In the genomic region with DNA sequence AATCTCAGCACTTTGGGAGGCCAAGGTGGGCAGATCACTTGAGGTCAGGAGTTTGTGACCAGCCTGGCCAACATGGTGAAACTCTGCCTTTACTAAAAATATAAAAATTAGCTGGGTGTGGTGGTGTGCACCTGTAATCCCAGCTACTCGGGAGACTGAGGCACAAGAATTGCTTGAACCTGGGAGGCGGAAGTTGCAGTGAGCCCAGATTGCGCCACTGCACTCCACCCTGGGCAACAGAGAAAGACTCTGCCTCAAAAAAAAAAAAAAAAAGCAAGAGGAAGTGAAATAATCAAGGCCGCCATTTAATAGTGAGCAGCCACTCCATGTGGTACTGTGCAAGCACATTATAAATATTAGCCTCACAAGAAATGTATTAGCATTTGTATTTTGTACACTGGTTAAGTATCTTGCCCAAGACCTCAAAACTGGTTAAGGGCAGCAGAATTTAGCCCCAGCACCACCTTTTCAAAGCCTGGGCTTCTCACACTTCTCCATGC, we compare ENCODE assay signal across 9 cellular contexts. TPM values are rescaled to one million over a fixed set of nuclear protein-coding genes. Genes with fewer than 3 reads are reported as not detected.
DNase-seq lines count a peak whose midpoint lies in the region; ATAC-seq, FAIRE-seq and TF ChIP-seq lines count a peak whose summit lies in the region.
"Not testable (repeated sequence)": the region's sequence is repeated elsewhere in the genome, so short reads cannot be mapped to it uniquely, and the experiment has no call there.
"Had no signal": no experiment of that assay in that cellular context is flagged by ENCODE, and none has a peak within 500 bp of the region (broad histone marks: within the 10 kb centered on the region; RNA-seq: fewer than 3 reads in every experiment).

No MANE protein-coding gene starts in this region.

- TF ChIP-seq RAD21 in GM12878 (IDR thresholded peaks at IDR 0.05; ENCODE audit: insufficient read depth, low read depth, low read length): not testable (repeated sequence)

- not testable (repeated sequence) for TF ChIP-seq CTCF in GM12878 (IDR thresholded peaks at IDR 0.05 in 2 of 3, conservative IDR thresholded peaks at IDR 0.05 in 1 of 3; ENCODE audit: control insufficient read depth in 2 of 3, extremely low read depth in 1 of 3, insufficient read depth in 1 of 3, low read depth in 3 of 3, low read length in 3 of 3)

- H3K27ac ChIP-seq in GM12878 (ENCODE audit: control insufficient read depth, insufficient read depth): not testable (repeated sequence)

- WGBS in GM12878 (ENCODE audit: insufficient coverage, insufficient replicate concordance, low lambda C conversion rate, missing lambda C conversion rate): 82% methylated on average over 4 of the region's 4 CpGs

- not testable (repeated sequence) for H3K9ac ChIP-seq in GM12878 (ENCODE audit: control insufficient read depth, insufficient read depth, low read length)

- H3K27ac Mint-ChIP-seq in T-helper 17 cell: peak overlapping the region; percentile 55
- H3K27ac Mint-ChIP-seq in natural killer cell treated with Interleukin-12 subunit alpha and Interleukin-12 subunit beta and Interleukin-15 and Interleukin-18, amount 100 ng/mL, for 72 hours: peak overlapping the region; percentile 52 to 100

- H3K36me3 Mint-ChIP-seq in T-helper 17 cell (ENCODE audit: low read depth): peaks cover 13% of the 10 kb centered on the region
- H3K36me3 Mint-ChIP-seq in natural killer cell treated with Interleukin-12 subunit alpha and Interleukin-12 subunit beta and Interleukin-15 and Interleukin-18, amount 100 ng/mL, for 72 hours: peaks cover 72% of the 10 kb centered on the region

- H3K27me3 ChIP-seq in GM12878 (replicated peaks in 1 of 2; ENCODE audit: control insufficient read depth in 2 of 2, insufficient read depth in 2 of 2, low read length in 1 of 2): not testable (repeated sequence)

- SMC1A ChIA-PET in GM12878 (lab: Charles Lee; ENCODE audit: uncharacterized antibody, unreplicated experiment): interaction anchor here (0.6 to 8.9 kb wide), 14 partner anchors 10 to 123 kb away, joined by 3 to 90 read pairs (median 6); partner anchors contain the start of gene PDCD1LG2

- POLR2A ChIA-PET in GM12878 (lab: Charles Lee): interaction anchor here (0.7 to 1.8 kb wide), 7 partner anchors 16 to 198 kb away, joined by 3 to 6 read pairs (median 3); partner anchors contain the start of gene PDCD1LG2

- CTCF ChIA-PET in GM12878 (lab: Yijun Ruan, JAX): interaction anchor here (0.8 to 3.1 kb wide), 4 partner anchors 16 to 136 kb away, joined by 3 to 11 read pairs (median 3); no protein-coding TSS in a partner anchor

- ATAC-seq in T-helper 17 cell; Right ventricle myocardium superior (ENCODE audit: poor library complexity); natural killer cell treated with Interleukin-12 subunit alpha and Interleukin-12 subunit beta and Interleukin-15 and Interleukin-18, amount 100 ng/mL, for 72 hours: not testable (repeated sequence)
- ATAC-seq in GM12878: peak; percentile 43

- peaks cover 32% of the 10 kb centered on the region for H3K4me1 ChIP-seq in GM12878 (ENCODE audit: control insufficient read depth, insufficient read depth, low read length)

- not testable (repeated sequence) for H3K9me3 ChIP-seq in T-helper 17 cell (ENCODE audit: control insufficient read depth, low read length, poor library complexity, severe bottlenecking); GM12878 (replicated peaks; ENCODE audit: control insufficient read depth, insufficient read depth, low read length)

- in situ Hi-C loops in GM12878 (cut with MboI): not testable (repeated sequence)

- RAD21 ChIA-PET in GM12878 (lab: Charles Lee; ENCODE audit: unreplicated experiment): interaction anchor here (0.7 to 2.2 kb wide), 5 partner anchors 15 to 136 kb away, joined by 3 to 7 read pairs (median 5); partner anchors contain the start of genes CD274 and PDCD1LG2

- not testable (repeated sequence) for H3K4me2 ChIP-seq in GM12878 (ENCODE audit: control insufficient read depth, insufficient read depth)

- not testable (repeated sequence) for H4K20me1 ChIP-seq in GM12878 (ENCODE audit: control insufficient read depth, insufficient read depth)

- BruUV-seq in GM12878 (replicated peaks; lab: Mats Ljungman, UMichigan): not testable (repeated sequence)

- not testable (repeated sequence) for H3K9me3 Mint-ChIP-seq in natural killer cell treated with Interleukin-12 subunit alpha and Interleukin-12 subunit beta and Interleukin-15 and Interleukin-18, amount 100 ng/mL, for 72 hours

- peak; percentile 53 for FAIRE-seq in GM12892 (lab: Jason Lieb, UNC)
- FAIRE-seq in GM12878 (lab: Jason Lieb, UNC): not testable (repeated sequence)

- not testable (repeated sequence) for TF ChIP-seq EP300 in GM12878 (IDR thresholded peaks at IDR 0.05; ENCODE audit: borderline replicate concordance in 1 of 2, control insufficient read depth in 1 of 2, low read depth in 2 of 2, low read length in 2 of 2)

- intact Hi-C loops in GM12878 (cut with micrococcal nuclease; ENCODE audit: unreplicated experiment); Right ventricle myocardium superior (cut with DNase I): not testable (repeated sequence)

- H3K79me2 ChIP-seq in GM12878 (ENCODE audit: control insufficient read depth, insufficient read depth, low read length): peaks cover 31% of the 10 kb centered on the region

- H3K27me3 Mint-ChIP-seq in T-helper 17 cell; natural killer cell treated with Interleukin-12 subunit alpha and Interleukin-12 subunit beta and Interleukin-15 and Interleukin-18, amount 100 ng/mL, for 72 hours: not testable (repeated sequence)

- peaks cover 16 to 28% of the 10 kb centered on the region in 2 experiments for H3K36me3 ChIP-seq in GM12878 (ENCODE audit: control insufficient read depth in 2 of 2, insufficient read depth in 2 of 2, low read length in 1 of 2)

- H3K4me1 Mint-ChIP-seq in T-helper 17 cell: peaks cover 10% of the 10 kb centered on the region
- peaks cover 36 to 60% of the 10 kb centered on the region in 2 donors for H3K4me1 Mint-ChIP-seq in natural killer cell treated with Interleukin-12 subunit alpha and Interleukin-12 subunit beta and Interleukin-15 and Interleukin-18, amount 100 ng/mL, for 72 hours (ENCODE audit: low read depth in 2 of 2)

- not testable (repeated sequence) for H3K4me3 ChIP-seq in GM12878

- not testable (repeated sequence) for H2AFZ ChIP-seq in GM12878 (ENCODE audit: control insufficient read depth, low read depth, low read length)

- not testable (repeated sequence) for TF ChIP-seq POLR2A in GM12892 (IDR thresholded peaks at IDR 0.05; ENCODE audit: low read depth, low read length); GM12878 (IDR thresholded peaks at IDR 0.05; ENCODE audit: low read depth, low read length)

- H3K4me3 Mint-ChIP-seq in T-helper 17 cell; natural killer cell treated with Interleukin-12 subunit alpha and Interleukin-12 subunit beta and Interleukin-15 and Interleukin-18, amount 100 ng/mL, for 72 hours: not testable (repeated sequence)

- not testable (repeated sequence) for DNase-seq in GM12892 (ENCODE audit: insufficient read length); T-helper 17 cell; GM12878 (ENCODE audit: low read depth, low spot score); natural killer cell treated with Interleukin-12 subunit alpha and Interleukin-12 subunit beta and Interleukin-15 and Interleukin-18, amount 100 ng/mL, for 72 hours (ENCODE audit: low spot score)
- DNase-seq in MV-4-11 (lab: John Stamatoyannopoulos, UW) (peak; percentile 69), Right ventricle myocardium superior (peak; percentile 50)

RNA-seq across cellular contexts. Expression of gene CD274, which starts 14.5 kb away (rescaled TPM):
- 18.5 TPM for polyA plus RNA-seq in GM12892 (2012; ENCODE audit: missing spikeins)
- 1 to 10 TPM; 4.7 to 6.7 TPM for total RNA-seq in T-helper 17 cell
- 338 and 344 TPM in 2 replicates for total RNA-seq in GM12878 (2013; cell fraction: nucleolus; rRNA removed)
- 27.6 and 36.9 TPM in 2 replicates for total RNA-seq in GM12878 (2014; rRNA removed)
- 28.4 and 32.0 TPM in 2 replicates for total RNA-seq in GM12878 (2014; rRNA removed; fragmentation: Illumina TruSeq; extraction: Trizol)
- 23.5 and 26.6 TPM in 2 replicates for total RNA-seq in GM12878 (2021)
- 13.3 TPM for polyA plus RNA-seq in GM12878 (2011; ENCODE audit: low read depth)
- polyA plus RNA-seq in GM12878 (2011; rRNA removed): 128 and 134 TPM in 2 replicates
- 38.8 and 53.1 TPM in 2 replicates for polyA plus RNA-seq in GM12878 (2011; cell fraction: cytosol; rRNA removed)
- polyA plus RNA-seq in GM12878 (2011; cell fraction: nucleus; rRNA removed): 186 and 257 TPM in 2 replicates
- polyA plus RNA-seq in GM12878 (2012): 15.5 and 24.2 TPM in 2 replicates
- 34.3 and 37.7 TPM in 2 replicates for polyA plus RNA-seq in GM12878 (2014; fragmentation: Illumina TruSeq; extraction: Trizol)
- polyA plus RNA-seq in GM12878 (2014; fragmentation: Nextera tagmentation; extraction: Ambion mirVana): 10 to 100 TPM in 1 of 2 experiments, 1 to 10 TPM in 1; 9.4 to 12.2 TPM
- 24.6 and 25.6 TPM in 2 replicates for polyA plus RNA-seq in GM12878 (2014; rRNA removed)
- polyA plus RNA-seq in GM12878 (2016; fragmentation: Nextera tagmentation; extraction: Ambion mirVana): 10 to 100 TPM; 16.1 to 16.4 TPM
- polyA minus RNA-seq in GM12878 (2011; rRNA and poly(A)+ RNA removed): 79.0 and 144 TPM in 2 replicates
- 14.4 and 17.0 TPM in 2 replicates for polyA minus RNA-seq in GM12878 (2011; cell fraction: cytosol; rRNA and poly(A)+ RNA removed)
- polyA minus RNA-seq in GM12878 (2011; cell fraction: nucleus; rRNA and poly(A)+ RNA removed): 141 and 142 TPM in 2 replicates
- total RNA-seq in Right ventricle myocardium superior: 9.0 TPM
- 100 to 1,000 TPM in 1 of 2 donors, 10 to 100 TPM in 1; 97.1 to 242 TPM for total RNA-seq in natural killer cell treated with Interleukin-12 subunit alpha and Interleukin-12 subunit beta and Interleukin-15 and Interleukin-18, amount 100 ng/mL, for 72 hours
- total RNA-seq: H9 had no signal

RNA-seq across cellular contexts. Expression of gene PLGRKT, which starts 27.2 kb away (rescaled TPM):
- polyA plus RNA-seq in GM12892 (2012; ENCODE audit: missing spikeins): 51.3 TPM
- 10 to 100 TPM; 17.4 to 23.5 TPM for total RNA-seq in T-helper 17 cell
- total RNA-seq in GM12878 (2013; cell fraction: nucleolus; rRNA removed): 9.8 and 12.2 TPM in 2 replicates
- 25.2 and 28.2 TPM in 2 replicates for total RNA-seq in GM12878 (2014; rRNA removed)
- total RNA-seq in GM12878 (2014; rRNA removed; fragmentation: Illumina TruSeq; extraction: Trizol): 42.0 and 45.9 TPM in 2 replicates
- 29.0 and 34.2 TPM in 2 replicates for total RNA-seq in GM12878 (2021)
- 12.6 TPM for polyA plus RNA-seq in GM12878 (2011; ENCODE audit: low read depth)
- 34.8 and 53.5 TPM in 2 replicates for polyA plus RNA-seq in GM12878 (2011; rRNA removed)
- polyA plus RNA-seq in GM12878 (2011; cell fraction: cytosol; rRNA removed): 12.3 and 13.3 TPM in 2 replicates
- polyA plus RNA-seq in GM12878 (2011; cell fraction: nucleus; rRNA removed): 7.5 and 8.7 TPM in 2 replicates
- polyA plus RNA-seq in GM12878 (2012): 18.1 and 20.1 TPM in 2 replicates
- polyA plus RNA-seq in GM12878 (2014; fragmentation: Illumina TruSeq; extraction: Trizol): 28.0 and 32.8 TPM in 2 replicates
- 10 to 100 TPM; 62.2 to 64.4 TPM for polyA plus RNA-seq in GM12878 (2014; fragmentation: Nextera tagmentation; extraction: Ambion mirVana)
- polyA plus RNA-seq in GM12878 (2014; rRNA removed): 23.0 and 27.8 TPM in 2 replicates
- 10 to 100 TPM; 65.4 to 72.3 TPM for polyA plus RNA-seq in GM12878 (2016; fragmentation: Nextera tagmentation; extraction: Ambion mirVana)
- polyA minus RNA-seq in GM12878 (2011; rRNA and poly(A)+ RNA removed): 4.7 and 7.4 TPM in 2 replicates
- 5.4 and 6.7 TPM in 2 replicates for polyA minus RNA-seq in GM12878 (2011; cell fraction: cytosol; rRNA and poly(A)+ RNA removed)
- polyA minus RNA-seq in GM12878 (2011; cell fraction: nucleus; rRNA and poly(A)+ RNA removed): 5.1 and 9.6 TPM in 2 replicates
- total RNA-seq in Right ventricle myocardium superior: 39.8 TPM
- 10 to 100 TPM; 30.7 to 47.4 TPM for total RNA-seq in natural killer cell treated with Interleukin-12 subunit alpha and Interleukin-12 subunit beta and Interleukin-15 and Interleukin-18, amount 100 ng/mL, for 72 hours

RNA-seq across cellular contexts. Expression of gene PDCD1LG2, which starts 45.5 kb away (rescaled TPM):
- polyA plus RNA-seq in GM12892 (2012; ENCODE audit: missing spikeins): 2.1 TPM
- 1 to 10 TPM in 1 of 2 donors, under 1 TPM in 1; 0.50 to 1.1 TPM for total RNA-seq in T-helper 17 cell
- 37.4 and 39.7 TPM in 2 replicates for total RNA-seq in GM12878 (2013; cell fraction: nucleolus; rRNA removed)
- 3.4 and 4.0 TPM in 2 replicates for total RNA-seq in GM12878 (2014; rRNA removed)
- 3.2 and 3.9 TPM in 2 replicates for total RNA-seq in GM12878 (2014; rRNA removed; fragmentation: Illumina TruSeq; extraction: Trizol)
- 1.9 and 2.4 TPM in 2 replicates for total RNA-seq in GM12878 (2021)
- 1.5 TPM for polyA plus RNA-seq in GM12878 (2011; ENCODE audit: low read depth)
- polyA plus RNA-seq in GM12878 (2011; rRNA removed): 37.3 and 46.0 TPM in 2 replicates
- polyA plus RNA-seq in GM12878 (2011; cell fraction: cytosol; rRNA removed): 19.5 and 25.9 TPM in 2 replicates
- polyA plus RNA-seq in GM12878 (2011; cell fraction: nucleus; rRNA removed): 22.2 and 35.4 TPM in 2 replicates
- 1.3 and 3.0 TPM in 2 replicates for polyA plus RNA-seq in GM12878 (2012)
- 2.9 and 3.3 TPM in 2 replicates for polyA plus RNA-seq in GM12878 (2014; fragmentation: Illumina TruSeq; extraction: Trizol)
- 1 to 10 TPM; 1.5 to 2.5 TPM for polyA plus RNA-seq in GM12878 (2014; fragmentation: Nextera tagmentation; extraction: Ambion mirVana)
- 1.8 and 2.0 TPM in 2 replicates for polyA plus RNA-seq in GM12878 (2014; rRNA removed)
- 1 to 10 TPM; 3.0 to 4.1 TPM for polyA plus RNA-seq in GM12878 (2016; fragmentation: Nextera tagmentation; extraction: Ambion mirVana)
- 51.9 and 57.8 TPM in 2 replicates for polyA minus RNA-seq in GM12878 (2011; rRNA and poly(A)+ RNA removed)
- 16.7 and 17.6 TPM in 2 replicates for polyA minus RNA-seq in GM12878 (2011; cell fraction: cytosol; rRNA and poly(A)+ RNA removed)
- polyA minus RNA-seq in GM12878 (2011; cell fraction: nucleus; rRNA and poly(A)+ RNA removed): 29.9 and 30.0 TPM in 2 replicates
- total RNA-seq in Right ventricle myocardium superior: 2.4 TPM
- total RNA-seq in natural killer cell treated with Interleukin-12 subunit alpha and Interleukin-12 subunit beta and Interleukin-15 and Interleukin-18, amount 100 ng/mL, for 72 hours: 1 to 10 TPM in 1 of 2 donors, under 1 TPM in 1; 0.55 to 1.7 TPM
- total RNA-seq: H1, H9, HepG2 had no signal
- polyA plus RNA-seq: H1, HepG2 had no signal
